In genomic region chrX:71199252-71199651, GRCh38 we compare ENCODE assay signal across 19 cellular contexts. TPM values are rescaled to one million over a fixed set of nuclear protein-coding genes. Genes with fewer than 3 reads are reported as not detected.
DNase-seq lines count a peak whose midpoint lies in the region; ATAC-seq and TF ChIP-seq lines count a peak whose summit lies in the region.
"Had no signal": no experiment of that assay in that cellular context is flagged by ENCODE, and none has a peak within 500 bp of the region (broad histone marks: within the 10 kb centered on the region; RNA-seq: fewer than 3 reads in every experiment).

No MANE protein-coding gene starts in this region.

- H3K4me3 ChIP-seq in CD8-positive, alpha-beta T cell (ENCODE audit: low read depth, low read length), result no peak overlapping the region
- H3K4me3 ChIP-seq in mucosa of descending colon (no peak overlapping the region), vagina (no peak overlapping the region), ascending aorta (no peak overlapping the region)

- H3K27ac ChIP-seq in CD8-positive, alpha-beta T cell (ENCODE audit: low read depth, low read length), result no peak overlapping the region
- no peak overlapping the region for H3K27ac ChIP-seq in vagina
- no peak overlapping the region for H3K27ac ChIP-seq in ascending aorta

- intact Hi-C loops in activated CD8-positive, alpha-beta T cell treated with anti-CD3 and anti-CD28 coated beads for 36 hours (cut with micrococcal nuclease), result loop anchor here (10.0 kb wide), 2 partner anchors 56 to 86 kb away; partner anchors contain the start of genes NONO and ZMYM3
- intact Hi-C loops in CD8-positive, alpha-beta T cell (cut with DNase I, micrococcal nuclease), result loop anchor here in 1 of 2 experiments (5.0 kb wide), 1 partner anchor 83 kb away; the partner anchor contains the start of gene NONO
- intact Hi-C loops in mucosa of descending colon (cut with DNase I, micrococcal nuclease), result no loop called here
- intact Hi-C loops in vagina (cut with DNase I), result no loop called here
- intact Hi-C loops in ascending aorta (cut with DNase I), result no loop called here

- H3K27me3 ChIP-seq in CD8-positive, alpha-beta T cell (ENCODE audit: insufficient read depth, low read length), result no peaks in the 10 kb centered on the region
- no peaks in the 10 kb centered on the region for H3K27me3 ChIP-seq in vagina
- no peaks in the 10 kb centered on the region for H3K27me3 ChIP-seq in ascending aorta

- H3K9me3 ChIP-seq in CD8-positive, alpha-beta T cell (ENCODE audit: low read length), result no peaks in the 10 kb centered on the region
- H3K9me3 ChIP-seq in T-helper 17 cell (ENCODE audit: control insufficient read depth, low read length, poor library complexity, severe bottlenecking) (no peaks in the 10 kb centered on the region), mucosa of descending colon (no peaks in the 10 kb centered on the region), vagina (no peaks in the 10 kb centered on the region), ascending aorta (no peaks in the 10 kb centered on the region)

- peaks cover 4% of the 10 kb centered on the region for H3K4me1 ChIP-seq in CD8-positive, alpha-beta T cell (ENCODE audit: insufficient read depth, low read length)
- no peaks in the 10 kb centered on the region for H3K4me1 ChIP-seq in mucosa of descending colon (ENCODE audit: low read depth)
- no peaks in the 10 kb centered on the region for H3K4me1 ChIP-seq in vagina
- H3K4me1 ChIP-seq in ascending aorta, result no peaks in the 10 kb centered on the region

- H3K4me3 Mint-ChIP-seq in activated CD8-positive, alpha-beta T cell treated with anti-CD3 and anti-CD28 coated beads for 36 hours, result no peak overlapping the region
- H3K4me3 Mint-ChIP-seq in activated CD8-positive, alpha-beta T cell treated with anti-CD3 and anti-CD28 coated beads, Interleukin-2, amount 10 ng/mL, durations not matched to agents 7 days and 5 days, result no peak overlapping the region
- H3K4me3 Mint-ChIP-seq in CD8-positive, alpha-beta T cell, result no peak overlapping the region
- peak overlapping the region; percentile 39 for H3K4me3 Mint-ChIP-seq in T-helper 17 cell

- TF ChIP-seq POLR2A in vagina (IDR thresholded peaks at IDR 0.05), result no peak

- no peak for TF ChIP-seq CTCF in activated CD8-positive, alpha-beta T cell treated with anti-CD3 and anti-CD28 coated beads for 36 hours (IDR thresholded peaks at IDR 0.05)
- no peak for TF ChIP-seq CTCF in CD8-positive, alpha-beta T cell (IDR thresholded peaks at IDR 0.05)
- TF ChIP-seq CTCF in mucosa of descending colon (IDR thresholded peaks at IDR 0.05) (no peak), vagina (IDR thresholded peaks at IDR 0.05) (no peak), ascending aorta (IDR thresholded peaks at IDR 0.05) (no peak)

- no peak for ATAC-seq in activated CD8-positive, alpha-beta T cell treated with anti-CD3 and anti-CD28 coated beads for 36 hours
- no peak for ATAC-seq in activated CD8-positive, alpha-beta T cell treated with anti-CD3 and anti-CD28 coated beads, Interleukin-2, amount 10 ng/mL, durations not matched to agents 7 days and 5 days
- ATAC-seq in CD8-positive, alpha-beta T cell, result no peak
- ATAC-seq in T-helper 17 cell, result no peak
- peak; percentile 65 for ATAC-seq in mucosa of descending colon
- ATAC-seq: Panc1, Right ventricle myocardium inferior had no signal

- POLR2A ChIA-PET in activated CD8-positive, alpha-beta T cell treated with anti-CD3 and anti-CD28 coated beads for 36 hours (lab: Charles Lee), result no interaction called here
- POLR2A ChIA-PET in activated CD8-positive, alpha-beta T cell treated with anti-CD3 and anti-CD28 coated beads, Interleukin-2, amount 10 ng/mL, durations not matched to agents 7 days and 5 days (lab: Charles Lee), result interaction anchor here (3.5 kb wide), 1 partner anchor 17 kb away, joined by 22 read pairs; no protein-coding TSS in a partner anchor
- POLR2A ChIA-PET in CD8-positive, alpha-beta T cell (lab: Charles Lee), result interaction anchor here (0.8 to 1.3 kb wide), 2 partner anchors 28 to 335 kb away, joined by 3 to 4 read pairs; no protein-coding TSS in a partner anchor

- no peaks in the 10 kb centered on the region for H3K27me3 Mint-ChIP-seq in activated CD8-positive, alpha-beta T cell treated with anti-CD3 and anti-CD28 coated beads for 36 hours
- H3K27me3 Mint-ChIP-seq in activated CD8-positive, alpha-beta T cell treated with anti-CD3 and anti-CD28 coated beads, Interleukin-2, amount 10 ng/mL, durations not matched to agents 7 days and 5 days (ENCODE audit: low read depth), result no peaks in the 10 kb centered on the region
- H3K27me3 Mint-ChIP-seq in CD8-positive, alpha-beta T cell (ENCODE audit: low read depth), result no peaks in the 10 kb centered on the region
- H3K27me3 Mint-ChIP-seq in T-helper 17 cell, result no peaks in the 10 kb centered on the region

- no peaks in the 10 kb centered on the region for H3K36me3 ChIP-seq in CD8-positive, alpha-beta T cell (ENCODE audit: insufficient read depth, low read length)
- H3K36me3 ChIP-seq in mucosa of descending colon (ENCODE audit: low read depth) (no peaks in the 10 kb centered on the region), vagina (no peaks in the 10 kb centered on the region), ascending aorta (no peaks in the 10 kb centered on the region)

- H3K27ac Mint-ChIP-seq in activated CD8-positive, alpha-beta T cell treated with anti-CD3 and anti-CD28 coated beads for 36 hours, result peak overlapping the region; percentile 16
- H3K27ac Mint-ChIP-seq in activated CD8-positive, alpha-beta T cell treated with anti-CD3 and anti-CD28 coated beads, Interleukin-2, amount 10 ng/mL, durations not matched to agents 7 days and 5 days, result no peak overlapping the region
- peak overlapping the region; percentile 33 for H3K27ac Mint-ChIP-seq in CD8-positive, alpha-beta T cell
- H3K27ac Mint-ChIP-seq in T-helper 17 cell, result peak overlapping the region; percentile 43

- CTCF ChIA-PET in activated CD8-positive, alpha-beta T cell treated with anti-CD3 and anti-CD28 coated beads for 36 hours (lab: Charles Lee), result no interaction called here
- CTCF ChIA-PET in activated CD8-positive, alpha-beta T cell treated with anti-CD3 and anti-CD28 coated beads, Interleukin-2, amount 10 ng/mL, durations not matched to agents 7 days and 5 days (lab: Charles Lee), result no interaction called here
- CTCF ChIA-PET in CD8-positive, alpha-beta T cell (lab: Charles Lee), result no interaction called here

- H3K36me3 Mint-ChIP-seq in activated CD8-positive, alpha-beta T cell treated with anti-CD3 and anti-CD28 coated beads for 36 hours (ENCODE audit: low read depth), result peaks cover 8% of the 10 kb centered on the region
- H3K36me3 Mint-ChIP-seq in activated CD8-positive, alpha-beta T cell treated with anti-CD3 and anti-CD28 coated beads, Interleukin-2, amount 10 ng/mL, durations not matched to agents 7 days and 5 days (ENCODE audit: low read depth), result peaks cover 9% of the 10 kb centered on the region
- peaks cover 5% of the 10 kb centered on the region for H3K36me3 Mint-ChIP-seq in CD8-positive, alpha-beta T cell
- H3K36me3 Mint-ChIP-seq in T-helper 17 cell (ENCODE audit: low read depth), result peaks cover 3% of the 10 kb centered on the region

- peaks cover 16% of the 10 kb centered on the region for H3K4me1 Mint-ChIP-seq in activated CD8-positive, alpha-beta T cell treated with anti-CD3 and anti-CD28 coated beads for 36 hours (ENCODE audit: low read depth)
- peaks cover 10% of the 10 kb centered on the region for H3K4me1 Mint-ChIP-seq in activated CD8-positive, alpha-beta T cell treated with anti-CD3 and anti-CD28 coated beads, Interleukin-2, amount 10 ng/mL, durations not matched to agents 7 days and 5 days (ENCODE audit: low read depth)
- H3K4me1 Mint-ChIP-seq in CD8-positive, alpha-beta T cell (ENCODE audit: low read depth), result peaks cover 29% of the 10 kb centered on the region
- peaks cover 16% of the 10 kb centered on the region for H3K4me1 Mint-ChIP-seq in T-helper 17 cell

- no peak for DNase-seq in activated CD8-positive, alpha-beta T cell treated with anti-CD3 and anti-CD28 coated beads for 36 hours
- DNase-seq in activated CD8-positive, alpha-beta T cell treated with anti-CD3 and anti-CD28 coated beads, Interleukin-2, amount 10 ng/mL, durations not matched to agents 7 days and 5 days, result no peak
- no peak for DNase-seq in CD8-positive, alpha-beta T cell
- DNase-seq in T-helper 17 cell (no peak), mucosa of descending colon (no peak), vagina (ENCODE audit: extremely low spot score in 2 of 2) (no peak), ascending aorta (ENCODE audit: low spot score in 2 of 2) (no peak), AML-193 (lab: John Stamatoyannopoulos, UW) (no peak)
- DNase-seq: DMS 273 treated with DMSO at 0.1 percent for 48 hours, H7, Kasumi-1, NCI-H187 treated with DMSO at 0.1 percent for 48 hours, NCI-H2171, NCI-H446 treated with DMSO at 0.1 percent for 48 hours, NCI-H748 treated with DMSO at 0.1 percent for 48 hours had no signal

- H3K9me3 Mint-ChIP-seq in activated CD8-positive, alpha-beta T cell treated with anti-CD3 and anti-CD28 coated beads for 36 hours, result no peaks in the 10 kb centered on the region
- H3K9me3 Mint-ChIP-seq in activated CD8-positive, alpha-beta T cell treated with anti-CD3 and anti-CD28 coated beads, Interleukin-2, amount 10 ng/mL, durations not matched to agents 7 days and 5 days (ENCODE audit: insufficient read depth), result no peaks in the 10 kb centered on the region
- no peaks in the 10 kb centered on the region for H3K9me3 Mint-ChIP-seq in CD8-positive, alpha-beta T cell

RNA-seq across cellular contexts. Expression of gene GJB1, which starts 23.8 kb away (rescaled TPM):
- total RNA-seq in activated CD8-positive, alpha-beta T cell treated with anti-CD3 and anti-CD28 coated beads for 36 hours, result not detected
- not detected for total RNA-seq in activated CD8-positive, alpha-beta T cell treated with anti-CD3 and anti-CD28 coated beads, Interleukin-2, amount 10 ng/mL, durations not matched to agents 7 days and 5 days
- total RNA-seq in CD8-positive, alpha-beta T cell, result not detected
- not detected for total RNA-seq in T-helper 17 cell
- total RNA-seq in mucosa of descending colon, result 10 to 100 TPM; 24.2 to 78.9 (median 58.2) TPM
- total RNA-seq in vagina, result not detected
- total RNA-seq in ascending aorta, result not detected
- total RNA-seq: A673, Daoy, Right ventricle myocardium inferior had no signal

RNA-seq across cellular contexts. Expression of gene NLGN3, which starts 54.6 kb away (rescaled TPM):
- under 1 TPM; 0.54 to 0.63 TPM for total RNA-seq in activated CD8-positive, alpha-beta T cell treated with anti-CD3 and anti-CD28 coated beads for 36 hours
- under 1 TPM; 0.74 to 0.83 TPM for total RNA-seq in activated CD8-positive, alpha-beta T cell treated with anti-CD3 and anti-CD28 coated beads, Interleukin-2, amount 10 ng/mL, durations not matched to agents 7 days and 5 days
- 1 to 10 TPM; 4.6 to 5.0 TPM for total RNA-seq in CD8-positive, alpha-beta T cell
- total RNA-seq in T-helper 17 cell (1 to 10 TPM; 2.9 to 4.2 TPM), mucosa of descending colon (1 to 10 TPM in 1 of 3 donors, under 1 TPM in 2; 0.46 to 3.1 (median 0.94) TPM), vagina (1.7 TPM), ascending aorta (0.21 TPM)
- total RNA-seq: Daoy had no signal

RNA-seq across cellular contexts. Expression of gene ZMYM3, which starts 54.7 kb away (rescaled TPM):
- 10 to 100 TPM; 25.8 to 27.5 TPM for total RNA-seq in activated CD8-positive, alpha-beta T cell treated with anti-CD3 and anti-CD28 coated beads for 36 hours
- total RNA-seq in activated CD8-positive, alpha-beta T cell treated with anti-CD3 and anti-CD28 coated beads, Interleukin-2, amount 10 ng/mL, durations not matched to agents 7 days and 5 days, result 10 to 100 TPM; 31.9 to 33.4 TPM
- total RNA-seq in CD8-positive, alpha-beta T cell, result 10 to 100 TPM; 12.2 to 13.2 TPM
- total RNA-seq in T-helper 17 cell, result 10 to 100 TPM; 15.2 to 18.1 TPM
- 10 to 100 TPM; 13.7 to 24.9 (median 16.4) TPM for total RNA-seq in mucosa of descending colon
- total RNA-seq in vagina, result 27.0 TPM
- total RNA-seq in ascending aorta, result 12.5 TPM

Comparison
In these comparisons a context has a peak if more than half of its experiments do, and no peak if none do; other contexts are left out.
1. RNA of gene GJB1, which starts 23.8 kb away (total RNA-seq): 24.2 to 78.9 TPM in mucosa of descending colon; not detected in activated CD8-positive, alpha-beta T cell treated with anti-CD3 and anti-CD28 coated beads for 36 hours, not detected in activated CD8-positive, alpha-beta T cell treated with anti-CD3 and anti-CD28 coated beads, Interleukin-2, amount 10 ng/mL, durations not matched to agents 7 days and 5 days, not detected in CD8-positive, alpha-beta T cell, not detected in T-helper 17 cell, not detected in vagina (single experiment) and not detected in ascending aorta (single experiment); every median in the first group is over 10 times any median in the second.